In the genomic region with DNA sequence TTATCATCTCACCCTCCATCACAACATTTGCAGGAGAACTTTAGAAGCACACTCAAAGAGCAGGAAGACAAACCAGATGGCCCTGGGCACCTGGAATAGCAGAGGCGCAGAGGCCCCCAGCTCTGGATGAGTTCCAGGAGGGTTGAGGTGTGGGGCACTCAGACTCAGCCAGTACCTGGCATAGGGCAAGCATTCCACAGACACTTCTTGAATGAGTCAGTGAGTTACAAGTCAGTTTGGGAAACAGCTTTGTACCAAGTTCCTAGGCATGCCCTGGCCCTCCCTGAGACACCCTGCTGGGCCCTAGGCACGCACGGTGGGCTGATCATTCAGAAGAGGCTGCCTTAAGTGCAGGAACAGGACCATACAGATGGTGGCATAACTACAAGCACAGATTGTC, we compare ENCODE assay signal across 13 cellular contexts. TPM values are rescaled to one million over a fixed set of nuclear protein-coding genes. Genes with fewer than 3 reads are reported as not detected.
DNase-seq lines count a peak whose midpoint lies in the region; ATAC-seq and TF ChIP-seq lines count a peak whose summit lies in the region.
"Had no signal": no experiment of that assay in that cellular context is flagged by ENCODE, and none has a peak within 500 bp of the region (broad histone marks: within the 10 kb centered on the region; RNA-seq: fewer than 3 reads in every experiment).

No MANE protein-coding gene starts in this region.

- no peaks in the 10 kb centered on the region for H3K9me3 Mint-ChIP-seq in stimulated activated naive B cell treated with anti-CD40 and anti-IgM and Interleukin-4, amounts not matched to agents 10 μg/mL and 1 μg/mL and 100 μg/mL, for 72 hours
- no peaks in the 10 kb centered on the region for H3K9me3 Mint-ChIP-seq in activated T-cell treated with anti-CD3 and anti-CD28 coated beads, Interleukin-2, amount 50 U/mL, for 24 hours

- H3K27ac Mint-ChIP-seq in stimulated activated naive B cell treated with anti-CD40 and anti-IgM and Interleukin-4, amounts not matched to agents 10 μg/mL and 1 μg/mL and 100 μg/mL, for 72 hours = no peak overlapping the region
- H3K27ac Mint-ChIP-seq in activated T-cell treated with anti-CD3 and anti-CD28 coated beads, Interleukin-2, amount 50 U/mL, for 24 hours = no peak overlapping the region

- no peak overlapping the region for H3K4me3 Mint-ChIP-seq in stimulated activated naive B cell treated with anti-CD40 and anti-IgM and Interleukin-4, amounts not matched to agents 10 μg/mL and 1 μg/mL and 100 μg/mL, for 72 hours
- no peak overlapping the region for H3K4me3 Mint-ChIP-seq in activated T-cell treated with anti-CD3 and anti-CD28 coated beads, Interleukin-2, amount 50 U/mL, for 24 hours

- H3K36me3 Mint-ChIP-seq in stimulated activated naive B cell treated with anti-CD40 and anti-IgM and Interleukin-4, amounts not matched to agents 10 μg/mL and 1 μg/mL and 100 μg/mL, for 72 hours = peaks cover 23 to 39% of the 10 kb centered on the region in 2 donors
- H3K36me3 Mint-ChIP-seq in activated T-cell treated with anti-CD3 and anti-CD28 coated beads, Interleukin-2, amount 50 U/mL, for 24 hours (ENCODE audit: low read depth) = peaks cover 27% of the 10 kb centered on the region

- H3K27ac ChIP-seq in 22Rv1 = peak overlapping the region; percentile 88
- H3K27ac ChIP-seq: neutrophil had no signal

- ATAC-seq in GM18870 (IDR thresholded peaks at IDR 0.05; ENCODE audit: unreplicated experiment) = no peak
- no peak for ATAC-seq in stimulated activated naive B cell treated with anti-CD40 and anti-IgM and Interleukin-4, amounts not matched to agents 10 μg/mL and 1 μg/mL and 100 μg/mL, for 72 hours (replicated peaks)

- no peaks in the 10 kb centered on the region for H3K27me3 ChIP-seq in kidney epithelial cell (ENCODE audit: control insufficient read depth, insufficient read depth, low read length)

- in situ Hi-C loops in astrocyte of the cerebellum (cut with HindIII; ENCODE audit: low sequenced_read_pairs) = no loop called here

- no peaks in the 10 kb centered on the region for H3K27me3 Mint-ChIP-seq in stimulated activated naive B cell treated with anti-CD40 and anti-IgM and Interleukin-4, amounts not matched to agents 10 μg/mL and 1 μg/mL and 100 μg/mL, for 72 hours
- no peaks in the 10 kb centered on the region for H3K27me3 Mint-ChIP-seq in activated T-cell treated with anti-CD3 and anti-CD28 coated beads, Interleukin-2, amount 50 U/mL, for 24 hours

- H3K4me3 ChIP-seq in astrocyte of the cerebellum (ENCODE audit: low read depth, low read length) (no peak overlapping the region), kidney epithelial cell (ENCODE audit: low read depth, low read length) (no peak overlapping the region)

- TF ChIP-seq CTCF in 22Rv1 (IDR thresholded peaks at IDR 0.05) (no peak), astrocyte of the cerebellum (IDR thresholded peaks at IDR 0.05; ENCODE audit: low read depth, low read length, missing control alignments) (no peak), kidney epithelial cell (IDR thresholded peaks at IDR 0.05; ENCODE audit: insufficient read depth, low read length, poor library complexity, severe bottlenecking) (peak; percentile 12)

- H3K4me1 Mint-ChIP-seq in stimulated activated naive B cell treated with anti-CD40 and anti-IgM and Interleukin-4, amounts not matched to agents 10 μg/mL and 1 μg/mL and 100 μg/mL, for 72 hours = no peaks in the 10 kb centered on the region
- no peaks in the 10 kb centered on the region for H3K4me1 Mint-ChIP-seq in activated T-cell treated with anti-CD3 and anti-CD28 coated beads, Interleukin-2, amount 50 U/mL, for 24 hours (ENCODE audit: low read depth)

- no peaks in the 10 kb centered on the region for H3K36me3 ChIP-seq in kidney epithelial cell (ENCODE audit: control insufficient read depth, insufficient read depth, low read length)
- H3K36me3 ChIP-seq: neutrophil had no signal

- DNase-seq in HS-5 (ENCODE audit: low read depth) (peak; percentile 38), astrocyte of the cerebellum (ENCODE audit: low read depth) (peak; percentile 38), kidney epithelial cell (ENCODE audit: low read depth) (peak; percentile 91)
- no peak for DNase-seq in stimulated activated naive B cell treated with anti-CD40 and anti-IgM and Interleukin-4, amounts not matched to agents 10 μg/mL and 1 μg/mL and 100 μg/mL, for 72 hours
- DNase-seq in activated effector memory CD4-positive, alpha-beta T cell treated with Interleukin-2 at 50 U/mL for 16 hours = no peak
- DNase-seq in activated T-cell treated with anti-CD3 and anti-CD28 coated beads, Interleukin-2, amount 50 U/mL, for 24 hours = no peak
- DNase-seq: activated CD4-positive, alpha-beta T cell treated with anti-CD3 and anti-CD28 coated beads for 4 hours; activated naive CD4-positive, alpha-beta T cell treated with Interleukin-2 at 50 U/mL for 16 hours; NCI-H2081 treated with DMSO at 0.1 percent for 48 hours; stimulated activated CD4-positive, alpha-beta T cell treated with anti-CD3 and anti-CD28 coated beads, Interleukin-1b, Interleukin-23, amount 100 ng/mL, for 48 hours had no signal

RNA-seq across cellular contexts. Expression of a gene that starts 54.3 kb away (rescaled TPM):
- 10.4 and 12.0 TPM in 2 replicates for total RNA-seq in kidney epithelial cell

Comparison
In these comparisons a context has a peak if more than half of its experiments do, and no peak if none do; other contexts are left out.
1. DNase-seq: peak in HS-5 (single experiment), astrocyte of the cerebellum (single experiment) and kidney epithelial cell (single experiment); none in stimulated activated naive B cell treated with anti-CD40 and anti-IgM and Interleukin-4, amounts not matched to agents 10 μg/mL and 1 μg/mL and 100 μg/mL, for 72 hours (single experiment), activated effector memory CD4-positive, alpha-beta T cell treated with Interleukin-2 at 50 U/mL for 16 hours (single experiment) and activated T-cell treated with anti-CD3 and anti-CD28 coated beads, Interleukin-2, amount 50 U/mL, for 24 hours (single experiment).